15 cellular contexts compared by ENCODE assay signal in the genomic region with DNA sequence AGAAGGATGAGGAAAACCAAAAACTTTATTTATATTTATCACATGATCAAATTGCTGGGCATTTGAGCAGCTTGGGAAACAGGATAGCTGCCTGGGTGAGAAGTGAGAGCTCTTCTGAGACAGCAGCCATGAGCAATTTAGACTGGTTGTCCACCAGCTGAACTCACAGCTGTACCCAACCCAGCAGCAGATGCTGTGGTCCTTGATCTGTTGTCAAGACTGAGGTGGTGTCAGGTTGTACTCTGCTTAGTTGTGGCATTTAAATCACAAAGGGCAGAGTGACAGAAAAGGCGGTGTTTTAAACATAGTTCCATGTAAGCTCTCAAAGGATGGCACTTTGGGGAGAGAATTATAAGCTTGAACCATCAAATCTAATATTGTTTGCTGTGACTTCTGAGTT.
DNase-seq lines count a peak whose midpoint lies in the region; ATAC-seq, FAIRE-seq and TF ChIP-seq lines count a peak whose summit lies in the region.
"Had no signal": no experiment of that assay in that cellular context is flagged by ENCODE, and none has a peak within 500 bp of the region (broad histone marks: within the 10 kb centered on the region; RNA-seq: fewer than 3 reads in every experiment).

No MANE protein-coding gene starts in this region.

- DNase-seq in DMS 273 treated with DMSO at 0.1 percent for 48 hours (lab: John Stamatoyannopoulos, UW) = peak; percentile 4
- peak; percentile 14 for DNase-seq in H7
- DNase-seq in K562 (ENCODE audit: extremely low read depth in 1 of 4, low spot score in 3 of 4) = no peak
- peak; percentile 67 for DNase-seq in myocyte (ENCODE audit: low read depth)
- DNase-seq in NOMO-1 treated with DMSO at 0.1 percent for 48 hours (lab: John Stamatoyannopoulos, UW; ENCODE audit: unreplicated experiment) = no peak
- no peak for DNase-seq in occipital lobe (lab: John Stamatoyannopoulos, UW)
- DNase-seq: BE2C; CD4-positive, alpha-beta memory T cell; DND-41; GDM1; GM23248 had no signal

- H3K79me2 ChIP-seq in K562 (ENCODE audit: control insufficient read depth, insufficient read depth, low read length) = no peaks in the 10 kb centered on the region

- POLR2A ChIA-PET in K562 (lab: Yijun Ruan, JAX) = interaction anchor here (1.0 to 1.6 kb wide), 2 partner anchors 12 to 17 kb away, joined by 3 read pairs; no protein-coding TSS in a partner anchor

- H3K4me3 ChIP-seq in H7 (ENCODE audit: insufficient read depth, low read depth, low read length) (no peak overlapping the region), K562 (no peak overlapping the region)
- H3K4me3 ChIP-seq: A549, GM23248 had no signal

- no peak for TF ChIP-seq RAD21 in K562 (CRISPR knock-in tag; conservative IDR thresholded peaks at IDR 0.05 in 1 of 2, IDR thresholded peaks at IDR 0.05 in 1 of 2)

- TF ChIP-seq CTCF in K562 (IDR thresholded peaks at IDR 0.05 in 2 of 3, conservative IDR thresholded peaks at IDR 0.05 in 1 of 3; ENCODE audit: insufficient read depth in 2 of 3, low read depth in 1 of 3, low read length in 3 of 3) = no peak

- H4K20me1 ChIP-seq in K562 (replicated peaks; ENCODE audit: control insufficient read depth, insufficient read depth, low read length) = no peaks in the 10 kb centered on the region

- in situ Hi-C loops in K562 (cut with MboI) = no loop called here

- no peak for TF ChIP-seq EP300 in K562 (IDR thresholded peaks at IDR 0.05; ENCODE audit: low read length)

- CTCF ChIA-PET in K562 (lab: Yijun Ruan, JAX; ENCODE audit: low intra/inter-chr PET ratio) = no interaction called here

- no peak overlapping the region for H3K27ac ChIP-seq in K562 (ENCODE audit: extremely low read depth, low read depth, low read length)
- H3K27ac ChIP-seq: A549, C4-2B, GM23248 had no signal

- no TSS peak for BruUV-seq in K562 (replicated peaks; lab: Mats Ljungman, UMichigan)

- no peak overlapping the region for H2AFZ ChIP-seq in K562 (ENCODE audit: low read depth, low read length)
- H2AFZ ChIP-seq: GM23248 had no signal

- FAIRE-seq in K562 (lab: Jason Lieb, UNC) = no peak
- FAIRE-seq: A549, H54 had no signal

- no peak for TF ChIP-seq POLR2A in K562 (conservative IDR thresholded peaks at IDR 0.05)

- no peaks in the 10 kb centered on the region for H3K4me1 ChIP-seq in K562 (replicated peaks in 1 of 2; ENCODE audit: control insufficient read depth in 2 of 2, insufficient read depth in 2 of 2, low read length in 2 of 2)
- H3K4me1 ChIP-seq: A549, BE2C had no signal

- no peaks in the 10 kb centered on the region for H3K9me1 ChIP-seq in K562 (ENCODE audit: control insufficient read depth, insufficient read depth, low read length)

- H3K36me3 ChIP-seq in H7 (replicated peaks; ENCODE audit: control insufficient read depth, insufficient read depth, low read length) = no peaks in the 10 kb centered on the region
- no peaks in the 10 kb centered on the region for H3K36me3 ChIP-seq in K562 (ENCODE audit: control insufficient read depth, insufficient read depth, low read length)
- H3K36me3 ChIP-seq: BE2C had no signal

- H3K9me3 ChIP-seq in K562 (replicated peaks; ENCODE audit: control insufficient read depth, insufficient read depth, low read depth, low read length) = no peaks in the 10 kb centered on the region
- H3K9me3 ChIP-seq: A549, BE2C had no signal

- ATAC-seq in K562 (no peak), HG03280 (IDR thresholded peaks at IDR 0.05; ENCODE audit: unreplicated experiment) (no peak)
- ATAC-seq: A549 had no signal

- H3K4me2 ChIP-seq in K562 (ENCODE audit: insufficient read depth, low read length) = no peak overlapping the region
- H3K4me2 ChIP-seq: A549 had no signal

- intact Hi-C loops in K562 (cut with micrococcal nuclease) = loop anchor here (5.0 kb wide), 1 partner anchor 107 kb away; no protein-coding TSS in a partner anchor

- H3K27me3 ChIP-seq in H7 (ENCODE audit: control insufficient read depth, insufficient read depth, low read length) (no peaks in the 10 kb centered on the region), K562 (ENCODE audit: control insufficient read depth in 2 of 2, insufficient read depth in 2 of 2, low read length in 2 of 2) (peaks cover 2 to 6% of the 10 kb centered on the region in 2 experiments; a peak in 1 of 5 replicates)
- H3K27me3 ChIP-seq: BE2C had no signal

- 0% methylated on average over 1 of the region's 1 CpG for WGBS in K562 (ENCODE audit: insufficient coverage, low coverage, missing lambda C conversion rate)

- no peak overlapping the region for H3K9ac ChIP-seq in K562 (ENCODE audit: insufficient read depth in 1 of 2, low read depth in 2 of 2, low read length in 2 of 2)
- H3K9ac ChIP-seq: GM23248 had no signal

TF ChIP-seq in K562, 482 proteins besides CTCF, POLR2A, EP300 and RAD21:
- TF ChIP-seq HCFC1 (IDR thresholded peaks at IDR 0.05; ENCODE audit: low read depth, low read length) = no peak
- TF ChIP-seq, protein P1, sequence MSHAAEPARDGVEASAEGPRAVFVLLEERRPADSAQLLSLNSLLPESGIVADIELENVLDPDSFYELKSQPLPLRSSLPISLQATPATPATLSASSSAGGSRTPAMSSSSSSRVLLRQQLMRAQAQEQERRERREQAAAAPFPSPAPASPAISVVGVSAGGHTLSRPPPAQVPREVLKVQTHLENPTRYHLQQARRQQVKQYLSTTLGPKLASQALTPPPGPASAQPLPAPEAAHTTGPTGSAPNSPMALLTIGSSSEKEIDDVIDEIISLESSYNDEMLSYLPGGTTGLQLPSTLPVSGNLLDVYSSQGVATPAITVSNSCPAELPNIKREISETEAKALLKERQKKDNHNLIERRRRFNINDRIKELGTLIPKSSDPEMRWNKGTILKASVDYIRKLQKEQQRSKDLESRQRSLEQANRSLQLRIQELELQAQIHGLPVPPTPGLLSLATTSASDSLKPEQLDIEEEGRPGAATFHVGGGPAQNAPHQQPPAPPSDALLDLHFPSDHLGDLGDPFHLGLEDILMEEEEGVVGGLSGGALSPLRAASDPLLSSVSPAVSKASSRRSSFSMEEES (CRISPR knock-in tag; IDR thresholded peaks at IDR 0.05) = peak; percentile 35; the same call in 1 of the 2 replicates

Comparison
In these comparisons a context has a peak if more than half of its experiments do, and no peak if none do; other contexts are left out.
1. DNase-seq: peak in DMS 273 treated with DMSO at 0.1 percent for 48 hours (single experiment), H7 (single experiment) and myocyte (single experiment); none in K562 (0 of 4), NOMO-1 treated with DMSO at 0.1 percent for 48 hours (single experiment) and occipital lobe (single experiment).